ENCODE assay signal across 22 cellular contexts in genomic region chr20:17316316-17317038, GRCh38.
"Had no signal": no experiment of that assay in that cellular context is flagged by ENCODE, and none has a peak within 500 bp of the region (broad histone marks: within the 10 kb centered on the region; RNA-seq: fewer than 3 reads in every experiment).

No MANE protein-coding gene starts in this region.

- H3K4me3 ChIP-seq: ovary, right lobe of liver, tibial artery had no signal

- DNase-seq: activated B cell treated with CpG ODN at 0.5 μM for 24 hours; activated CD4-positive, alpha-beta T cell treated with anti-CD3 and anti-CD28 coated beads for 4 hours; activated CD4-positive, alpha-beta T cell treated with anti-CD3 and anti-CD28 coated beads, Interleukin-2, amount 50 U/mL, for 48 hours; activated effector memory CD4-positive, alpha-beta T cell treated with Interleukin-2 at 50 U/mL for 16 hours; activated naive CD4-positive, alpha-beta T cell treated with anti-CD3 and anti-CD28 coated beads for 36 hours; activated naive CD8-positive, alpha-beta T cell treated with anti-CD3 and anti-CD28 coated beads, Interleukin-2, amount 10 ng/mL, durations not matched to agents 7 days and 5 days; activated T-cell treated with anti-CD3 and anti-CD28 coated beads, Interleukin-2, amount 50 U/mL, for 72 hours; amniotic stem cell; cerebellar nuclear complex; effector CD4-positive, alpha-beta T cell; erythroblast; foreskin melanocyte; hippocampal formation; left ventricle myocardium superior; mammary epithelial cell; natural killer cell; ovary; right lobe of liver; stimulated activated CD4-positive, alpha-beta T cell treated with anti-CD3 and anti-CD28 coated beads, Interleukin-2, amount 100 ng/mL, for 24 hours; stimulated activated naive CD8-positive, alpha-beta T cell treated with anti-CD3 and anti-CD28 coated beads, Interleukin-15, amount 100 ng/mL, for 72 hours; T1000; tibial artery had no signal

- H3K36me3 ChIP-seq: ovary, right lobe of liver, tibial artery had no signal

- H3K27ac ChIP-seq: ovary, right lobe of liver, tibial artery had no signal

- H3K4me1 ChIP-seq: right lobe of liver, tibial artery had no signal

- ATAC-seq: activated T-cell treated with anti-CD3 and anti-CD28 coated beads, Interleukin-2, amount 50 U/mL, for 72 hours; left ventricle myocardium superior; natural killer cell had no signal

- H3K27me3 ChIP-seq: ovary, right lobe of liver had no signal

- H3K9me3 ChIP-seq: ovary, right lobe of liver, tibial artery had no signal
